1 cellular context compared by ENCODE assay signal in genomic region chr6:142339969-142340368, GRCh38.
TF ChIP-seq lines count a peak whose summit lies in the region.

No MANE protein-coding gene starts in this region.

TF ChIP-seq in SK-N-SH, 30 proteins besides CTCF, POLR2A, EP300 and RAD21 (continued from another document):
- TF ChIP-seq RFX5 (IDR thresholded peaks at IDR 0.05; ENCODE audit: low read length), result no peak
- no peak for TF ChIP-seq TCF12 (IDR thresholded peaks at IDR 0.05)
- no peak for TF ChIP-seq ZBTB33 (IDR thresholded peaks at IDR 0.05; ENCODE audit: borderline replicate concordance, low read depth)
- no peak for TF ChIP-seq NRF1 (IDR thresholded peaks at IDR 0.05; ENCODE audit: low read depth, low read length)
- TF ChIP-seq JUND (IDR thresholded peaks at IDR 0.05), result no peak
